8 cellular contexts compared by ENCODE assay signal in the genomic region with DNA sequence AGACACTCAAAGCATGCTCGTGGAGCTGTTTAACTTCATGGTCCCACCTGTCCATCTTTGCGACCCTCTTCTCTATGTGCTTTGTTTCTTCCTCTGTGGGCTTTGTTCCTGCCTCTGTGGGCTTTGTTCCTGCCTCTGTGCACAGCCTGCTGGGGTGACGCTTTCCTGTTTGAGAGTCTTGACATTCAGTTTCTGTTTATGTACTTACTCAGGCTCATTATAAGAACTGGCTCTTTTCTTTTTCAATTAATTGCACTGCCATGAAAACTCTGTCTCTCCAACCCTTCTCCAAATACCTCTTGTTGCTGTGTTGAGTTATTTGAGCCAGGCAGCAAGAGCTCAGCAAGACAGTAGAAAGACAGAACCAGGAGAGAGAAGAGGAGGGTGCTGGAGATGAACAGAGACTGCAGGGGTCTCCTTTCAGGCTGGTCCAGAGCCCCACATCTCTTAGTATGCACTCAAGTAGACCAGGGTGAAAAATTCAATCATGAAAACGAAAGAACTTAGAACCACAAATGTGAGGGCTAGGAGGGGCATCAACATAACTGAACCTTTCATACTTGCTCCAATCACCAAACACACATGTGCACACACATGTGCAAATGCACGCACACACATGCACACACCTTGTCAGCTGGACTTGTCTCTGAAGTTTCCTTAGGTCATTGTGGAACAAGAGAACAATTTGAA.
DNase-seq lines count a peak whose midpoint lies in the region; ATAC-seq, FAIRE-seq and TF ChIP-seq lines count a peak whose summit lies in the region.

No MANE protein-coding gene starts in this region.

- H4K91ac ChIP-seq in H1 (replicated peaks; ENCODE audit: insufficient read length, low read length): no peak overlapping the region

- H3K14ac ChIP-seq in H1 (ENCODE audit: insufficient read length): no peak overlapping the region

- H3K4me1 ChIP-seq in H1 (replicated peaks in 1 of 4; ENCODE audit: control insufficient read depth in 3 of 4, insufficient read depth in 4 of 4, low read length in 3 of 4): peaks cover 0 to 6% (median 0%) of the 10 kb centered on the region in 4 experiments; a peak in 3 of 7 replicates
- no peaks in the 10 kb centered on the region for H3K4me1 ChIP-seq in smooth muscle cell (ENCODE audit: low read depth)

- H2BK15ac ChIP-seq in H1 (ENCODE audit: low read length): no peak overlapping the region

- no peaks in the 10 kb centered on the region for H3F3A ChIP-seq in smooth muscle cell (ENCODE audit: low read depth)

- no peak overlapping the region for H3K27ac ChIP-seq in H1 (ENCODE audit: low read depth, low read length)
- no peak overlapping the region for H3K27ac ChIP-seq in smooth muscle cell (ENCODE audit: low read depth)

- no peak overlapping the region for H3K18ac ChIP-seq in H1 (ENCODE audit: extremely low read depth, low read length)

- H3K9me3 ChIP-seq in H1 (ENCODE audit: insufficient read depth in 2 of 2, low read depth in 1 of 2, low read length in 1 of 2) (no peaks in the 10 kb centered on the region), smooth muscle cell (replicated peaks; ENCODE audit: low read depth) (no peaks in the 10 kb centered on the region)

- H3K23me2 ChIP-seq in H1 (ENCODE audit: low read depth, low read length): no peaks in the 10 kb centered on the region

- no peak overlapping the region for H2BK120ac ChIP-seq in H1 (replicated peaks; ENCODE audit: low read depth, low read length)

- H3K27me3 ChIP-seq in H1 (replicated peaks in 1 of 4; ENCODE audit: control insufficient read depth in 3 of 4, extremely low read depth in 1 of 4, insufficient read depth in 3 of 4, low read length in 3 of 4): no peaks in the 10 kb centered on the region
- H3K27me3 ChIP-seq in smooth muscle cell (ENCODE audit: low read depth): no peaks in the 10 kb centered on the region

- no peak for TF ChIP-seq RAD21 in H1 (IDR thresholded peaks at IDR 0.05 in 1 of 2, conservative IDR thresholded peaks at IDR 0.05 in 1 of 2; ENCODE audit: low read depth in 2 of 2, low read length in 2 of 2)

- TF ChIP-seq POLR2A in H1 (IDR thresholded peaks at IDR 0.05; ENCODE audit: control extremely low read depth in 1 of 2, low read depth in 2 of 2, low read length in 2 of 2): no peak

- H3K79me1 ChIP-seq in H1 (ENCODE audit: low read depth, low read length): no peaks in the 10 kb centered on the region

- H3K4me2 ChIP-seq in H1 (ENCODE audit: insufficient read depth in 1 of 2, low read depth in 2 of 2, low read length in 2 of 2): no peak overlapping the region
- no peak overlapping the region for H3K4me2 ChIP-seq in smooth muscle cell

- TF ChIP-seq CTCF in H1 (IDR thresholded peaks at IDR 0.05; ENCODE audit: control extremely low read depth in 1 of 3, insufficient read depth in 1 of 3, low read depth in 1 of 3, low read length in 3 of 3) (no peak), smooth muscle cell (IDR thresholded peaks at IDR 0.05; ENCODE audit: borderline replicate concordance, insufficient read depth, poor library complexity, severe bottlenecking) (no peak)

- 90% methylated on average over 5 of the region's 5 CpGs; no CpG with 5 or more reads in 1 of the 2 experiments for WGBS in H1 (ENCODE audit: extremely low coverage in 1 of 2, insufficient coverage in 1 of 2, insufficient read length in 1 of 2, insufficient replicate concordance in 2 of 2, low coverage in 1 of 2, low lambda C conversion rate in 2 of 2, missing lambda C conversion rate in 1 of 2), 2 experiments
- 88% methylated on average over 5 of the region's 5 CpGs for WGBS in smooth muscle cell (ENCODE audit: low lambda C conversion rate)

- H3K56ac ChIP-seq in H1 (replicated peaks; ENCODE audit: insufficient read length, low read depth, low read length): no peak overlapping the region

- POLR2A ChIA-PET in H1 (lab: Charles Lee; ENCODE audit: partially characterized antibody): no interaction called here

- FAIRE-seq in H1 (lab: Jason Lieb, UNC): no peak

- H3K23ac ChIP-seq in H1 (ENCODE audit: insufficient read length): no peak overlapping the region

- no peak overlapping the region for H3K4ac ChIP-seq in H1 (replicated peaks; ENCODE audit: insufficient read length, low read depth, low read length)

- H2AFZ ChIP-seq in H1 (ENCODE audit: low read length) (0 out of 2 replicates have a peak overlapping the region, but pooled peaks have one; percentile 57), smooth muscle cell (ENCODE audit: low read depth) (peak overlapping the region; percentile 86)

- H3K79me2 ChIP-seq in H1 (ENCODE audit: control insufficient read depth in 1 of 2, insufficient read depth in 2 of 2, low read length in 2 of 2) (no peaks in the 10 kb centered on the region), smooth muscle cell (ENCODE audit: low read depth) (no peaks in the 10 kb centered on the region)

- H4K20me1 ChIP-seq in H1 (replicated peaks in 1 of 2; ENCODE audit: control insufficient read depth in 1 of 2, insufficient read depth in 2 of 2, low read length in 2 of 2): no peaks in the 10 kb centered on the region
- no peaks in the 10 kb centered on the region for H4K20me1 ChIP-seq in smooth muscle cell (ENCODE audit: low read depth)

- no peak overlapping the region for H2BK5ac ChIP-seq in H1 (ENCODE audit: low read depth, low read length)

- TF ChIP-seq EP300 in H1 (IDR thresholded peaks at IDR 0.05; ENCODE audit: borderline replicate concordance in 1 of 2, low read depth in 2 of 2, low read length in 2 of 2): no peak

- H2BK20ac ChIP-seq in H1 (ENCODE audit: low read length): no peak overlapping the region; the same call in 1 of the 2 replicates

- H2AK5ac ChIP-seq in H1 (ENCODE audit: low read depth, low read length): no peak overlapping the region

- no peak overlapping the region for H2BK12ac ChIP-seq in H1 (ENCODE audit: low read depth, low read length)

- H3K9ac ChIP-seq in H1 (replicated peaks in 1 of 4; ENCODE audit: extremely low read depth in 1 of 4, low read depth in 3 of 4, low read length in 3 of 4): no peak overlapping the region
- no peak overlapping the region for H3K9ac ChIP-seq in smooth muscle cell (ENCODE audit: low read depth)

- H4K8ac ChIP-seq in H1 (ENCODE audit: extremely low read depth, insufficient read depth, low read length): no peak overlapping the region

- DNase-seq in NCI-H1417 (lab: John Stamatoyannopoulos, UW) (peak in 2 of 3 experiments; percentile 6 to 26), NCI-H1417 treated with DMSO at 0.1 percent for 48 hours (lab: John Stamatoyannopoulos, UW) (no peak), H1 (ENCODE audit: low read depth in 1 of 2, low spot score in 2 of 2) (no peak), smooth muscle cell (lab: John Stamatoyannopoulos, UW; ENCODE audit: unreplicated experiment) (no peak), NCI-H1105 (lab: John Stamatoyannopoulos, UW) (no peak), DMS 273 treated with DMSO at 0.1 percent for 48 hours (lab: John Stamatoyannopoulos, UW) (no peak)
- DNase-seq in activated CD4-positive, alpha-beta T cell treated with anti-CD3 and anti-CD28 coated beads for 1 hour: peak; percentile 28

- H3K4me3 ChIP-seq in H1 (ENCODE audit: extremely low read depth in 1 of 4, insufficient read depth in 2 of 4, low read depth in 3 of 4, low read length in 4 of 4) (no peak overlapping the region), smooth muscle cell (no peak overlapping the region)

- H3K36me3 ChIP-seq in H1 (ENCODE audit: control insufficient read depth in 2 of 4, insufficient read depth in 4 of 4, low read length in 3 of 4) (no peaks in the 10 kb centered on the region), smooth muscle cell (ENCODE audit: low read depth) (no peaks in the 10 kb centered on the region)

- peak; percentile 84 for ATAC-seq in HG03108 (IDR thresholded peaks at IDR 0.05; ENCODE audit: unreplicated experiment)

- CTCF ChIA-PET in H1 (lab: Charles Lee; ENCODE audit: partially characterized antibody): interaction anchor here (0.7 to 6.8 kb wide), 57 partner anchors 8 to 728 kb away, joined by 3 to 273 read pairs (median 4); no protein-coding TSS in a partner anchor

- peak overlapping the region; percentile 33 for H4K5ac ChIP-seq in H1 (ENCODE audit: insufficient read length, low read depth, low read length)

TF ChIP-seq in H1, 55 proteins besides CTCF, POLR2A, EP300 and RAD21:
- no peak for TF ChIP-seq SIN3A (conservative IDR thresholded peaks at IDR 0.05 in 1 of 2, IDR thresholded peaks at IDR 0.05 in 1 of 2; ENCODE audit: low read depth in 1 of 2, low read length in 2 of 2)
- TF ChIP-seq POLR2AphosphoS5 (IDR thresholded peaks at IDR 0.05; ENCODE audit: low read depth, low read length): no peak
- no peak for TF ChIP-seq NANOG (IDR thresholded peaks at IDR 0.05; ENCODE audit: insufficient read depth, low read depth, low read length, poor library complexity, severe bottlenecking)
- TF ChIP-seq RXRA (IDR thresholded peaks at IDR 0.05; ENCODE audit: insufficient read depth, low read depth, low read length): no peak

Comparison
In these comparisons a context has a peak if more than half of its experiments do, and no peak if none do; other contexts are left out.
1. DNase-seq: peak in NCI-H1417 (2 of 3) and activated CD4-positive, alpha-beta T cell treated with anti-CD3 and anti-CD28 coated beads for 1 hour (single experiment); none in NCI-H1417 treated with DMSO at 0.1 percent for 48 hours (single experiment), H1 (0 of 2), smooth muscle cell (single experiment), NCI-H1105 (single experiment) and DMS 273 treated with DMSO at 0.1 percent for 48 hours (single experiment).